Comparison of ENCODE assay signal across 13 cellular contexts in the genomic region with DNA sequence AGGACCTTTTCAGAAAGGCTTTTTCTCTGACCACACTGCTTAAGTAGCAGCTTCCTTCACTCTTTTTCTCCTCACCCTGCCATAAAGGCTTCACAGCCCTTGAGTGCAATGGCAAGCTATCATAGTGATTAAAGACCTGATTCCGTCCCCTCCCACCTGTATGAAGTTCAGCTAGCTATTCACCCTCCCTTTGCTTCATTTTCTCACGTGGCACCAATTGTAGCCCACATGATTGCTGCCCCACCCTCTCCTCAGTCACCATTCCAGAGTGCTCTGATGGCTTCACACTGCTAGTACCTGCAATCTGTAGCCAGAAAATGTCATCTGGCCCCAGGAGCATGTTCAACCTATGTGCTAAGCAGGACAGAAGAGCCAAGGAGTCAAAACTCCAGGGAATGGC.
"Had no signal": no experiment of that assay in that cellular context is flagged by ENCODE, and none has a peak within 500 bp of the region (broad histone marks: within the 10 kb centered on the region; RNA-seq: fewer than 3 reads in every experiment).

No MANE protein-coding gene starts in this region.

- H3K27me3 ChIP-seq: dorsolateral prefrontal cortex, heart left ventricle, right atrium auricular region had no signal

- H3K36me3 Mint-ChIP-seq: natural killer cell had no signal

- H3K4me1 Mint-ChIP-seq: natural killer cell had no signal

- H3K4me3 Mint-ChIP-seq: natural killer cell, neural crest cell had no signal

- H3K27ac Mint-ChIP-seq: natural killer cell had no signal

- H3K4me3 ChIP-seq: dorsolateral prefrontal cortex, heart left ventricle, right atrium auricular region had no signal

- DNase-seq: cortex of kidney; dorsolateral prefrontal cortex; effector CD8-positive, alpha-beta T cell; foreskin melanocyte; heart left ventricle; hippocampal formation; natural killer cell; stimulated activated CD4-positive, alpha-beta T cell treated with anti-CD3 and anti-CD28 coated beads, Interleukin-2, amount 100 ng/mL, for 24 hours; stimulated activated CD4-positive, alpha-beta T cell treated with anti-CD3 and anti-CD28 coated beads, Interleukin-4, amount 100 ng/mL, for 4 hours; stimulated activated naive CD4-positive, alpha-beta T cell treated with Interleukin-2 at 50 U/mL for 16 hours; trophoblast cell had no signal

- H3K4me1 ChIP-seq: heart left ventricle, right atrium auricular region had no signal

- H3K9me3 ChIP-seq: heart left ventricle had no signal

- H3K27ac ChIP-seq: dorsolateral prefrontal cortex, heart left ventricle, right atrium auricular region had no signal

- ATAC-seq: heart left ventricle, natural killer cell had no signal

- H3K36me3 ChIP-seq: heart left ventricle, right atrium auricular region had no signal
